1 cellular context compared by ENCODE assay signal in the genomic region with DNA sequence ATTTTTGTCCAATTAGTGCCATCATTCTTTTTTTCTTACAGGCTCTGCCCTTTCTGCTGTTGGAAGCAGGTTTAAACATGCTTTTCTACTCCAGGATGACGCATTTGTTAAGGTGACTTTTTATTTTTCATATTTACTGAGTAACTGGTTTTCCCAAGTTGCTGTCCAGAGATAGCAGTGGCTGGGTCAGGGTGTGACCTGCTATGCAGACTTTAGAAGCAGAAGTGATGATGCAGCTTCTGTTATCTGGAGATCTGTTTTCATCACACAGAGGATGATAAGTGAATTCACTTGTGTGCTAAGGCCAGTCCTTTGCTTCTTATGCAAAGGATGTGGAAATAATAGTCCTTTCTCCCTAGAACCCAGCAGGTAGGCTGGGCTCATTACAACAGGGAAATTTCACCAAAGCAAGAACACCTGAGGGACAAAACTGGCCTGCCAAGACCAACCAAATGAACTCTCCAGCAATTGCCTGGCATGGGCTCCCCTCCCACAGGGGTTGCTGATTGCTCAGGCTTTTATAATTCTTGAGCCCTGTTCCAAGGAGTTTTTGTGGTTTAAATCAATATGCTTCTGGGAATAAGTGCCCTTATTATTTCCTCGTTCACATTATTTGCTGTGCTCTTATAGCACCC.
TF ChIP-seq lines count a peak whose summit lies in the region.

No MANE protein-coding gene starts in this region.

TF ChIP-seq in K562, 482 proteins besides CTCF, POLR2A, EP300 and RAD21 (continued from another document):
- TF ChIP-seq, protein P1, sequence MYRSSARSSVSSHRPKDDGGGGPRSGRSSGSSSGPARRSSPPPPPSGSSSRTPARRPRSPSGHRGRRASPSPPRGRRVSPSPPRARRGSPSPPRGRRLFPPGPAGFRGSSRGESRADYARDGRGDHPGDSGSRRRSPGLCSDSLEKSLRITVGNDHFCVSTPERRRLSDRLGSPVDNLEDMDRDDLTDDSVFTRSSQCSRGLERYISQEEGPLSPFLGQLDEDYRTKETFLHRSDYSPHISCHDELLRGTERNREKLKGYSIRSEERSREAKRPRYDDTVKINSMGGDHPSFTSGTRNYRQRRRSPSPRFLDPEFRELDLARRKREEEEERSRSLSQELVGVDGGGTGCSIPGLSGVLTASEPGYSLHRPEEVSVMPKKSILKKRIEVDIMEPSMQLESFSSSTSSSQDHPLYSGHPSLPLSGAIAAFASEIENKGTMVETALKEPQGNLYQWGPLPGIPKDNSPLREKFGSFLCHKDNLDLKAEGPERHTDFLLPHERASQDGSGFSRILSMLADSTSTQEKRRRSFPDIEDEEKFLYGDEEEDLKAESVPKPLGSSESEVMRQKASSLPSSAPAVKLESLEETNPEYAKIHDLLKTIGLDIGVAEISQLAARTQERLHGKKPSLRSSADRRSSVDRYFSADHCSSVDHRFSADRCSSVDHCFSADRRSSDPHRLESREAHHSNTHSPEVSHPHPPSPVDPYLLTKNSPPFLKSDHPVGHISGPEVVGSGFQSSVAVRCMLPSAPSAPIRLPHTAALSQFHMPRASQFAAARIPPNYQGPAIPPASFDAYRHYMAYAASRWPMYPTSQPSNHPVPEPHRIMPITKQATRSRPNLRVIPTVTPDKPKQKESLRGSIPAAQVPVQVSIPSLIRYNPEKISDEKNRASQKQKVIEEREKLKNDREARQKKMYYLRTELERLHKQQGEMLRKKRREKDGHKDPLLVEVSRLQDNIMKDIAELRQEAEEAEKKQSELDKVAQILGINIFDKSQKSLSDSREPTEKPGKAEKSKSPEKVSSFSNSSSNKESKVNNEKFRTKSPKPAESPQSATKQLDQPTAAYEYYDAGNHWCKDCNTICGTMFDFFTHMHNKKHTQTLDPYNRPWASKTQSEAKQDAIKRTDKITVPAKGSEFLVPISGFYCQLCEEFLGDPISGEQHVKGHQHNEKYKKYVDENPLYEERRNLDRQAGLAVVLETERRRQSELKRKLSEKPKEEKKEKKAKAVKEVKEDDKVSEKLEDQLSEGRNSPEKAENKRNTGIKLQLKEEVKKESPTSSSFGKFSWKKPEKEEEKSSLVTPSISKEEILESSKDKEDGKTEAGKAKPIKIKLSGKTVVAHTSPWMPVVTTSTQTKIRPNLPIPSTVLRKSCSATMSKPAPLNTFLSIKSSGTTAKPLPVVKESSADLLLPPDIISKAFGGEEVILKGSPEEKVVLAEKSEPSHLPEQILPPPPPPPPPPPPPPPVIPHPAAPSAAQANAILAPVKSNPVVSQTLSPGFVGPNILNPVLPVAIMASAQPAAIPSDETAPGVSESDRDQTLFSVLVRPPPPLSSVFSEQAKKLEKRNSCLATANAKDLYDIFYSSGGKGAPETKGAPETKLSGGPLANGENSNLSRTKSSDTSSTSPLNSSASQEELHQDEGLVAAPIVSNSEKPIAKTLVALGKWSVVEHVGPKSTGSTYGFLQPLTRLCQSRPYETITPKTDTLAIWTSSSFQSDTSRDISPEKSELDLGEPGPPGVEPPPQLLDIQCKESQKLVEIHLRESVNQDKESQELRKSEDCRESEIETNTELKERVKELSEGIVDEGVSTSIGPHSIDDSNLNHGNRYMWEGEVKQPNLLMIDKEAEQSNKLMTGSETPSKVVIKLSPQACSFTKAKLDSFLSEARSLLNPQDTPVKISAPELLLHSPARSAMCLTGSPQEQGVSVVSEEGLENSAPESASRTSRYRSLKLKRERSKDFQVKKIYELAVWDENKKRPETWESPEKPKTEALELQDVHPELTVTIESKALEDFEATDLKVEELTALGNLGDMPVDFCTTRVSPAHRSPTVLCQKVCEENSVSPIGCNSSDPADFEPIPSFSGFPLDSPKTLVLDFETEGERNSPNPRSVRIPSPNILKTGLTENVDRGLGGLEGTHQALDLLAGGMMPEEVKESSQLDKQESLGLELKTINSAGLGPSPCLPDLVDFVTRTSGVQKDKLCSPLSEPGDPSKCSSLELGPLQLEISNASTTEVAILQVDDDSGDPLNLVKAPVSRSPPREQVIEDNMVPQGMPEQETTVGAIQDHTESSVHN (IDR thresholded peaks at IDR 0.05; ENCODE audit: borderline replicate concordance in 1 of 2, low read depth in 1 of 2): peak in 1 of 2 experiments; percentile 54; a peak in 1 of 4 replicates
- peak; percentile 81 for TF ChIP-seq MTA1 (IDR thresholded peaks at IDR 0.05; ENCODE audit: borderline replicate concordance)
- TF ChIP-seq KDM1A (IDR thresholded peaks at IDR 0.05): peak; percentile 51 to 76; a peak in 3 of 4 replicates
TF ChIP-seq in K562: peak in this region for 93.
